ENCODE assay signal across 8 cellular contexts in genomic region chr2:96531872-96532505, GRCh38. TPM values are rescaled to one million over a fixed set of nuclear protein-coding genes. Genes with fewer than 3 reads are reported as not detected.
A peak's percentile ranks its signal among the peaks of the same experiment; 100 is the strongest.
DNase-seq lines count a peak whose midpoint lies in the region; ATAC-seq and TF ChIP-seq lines count a peak whose summit lies in the region.

No MANE protein-coding gene starts in this region.

- H2BK15ac ChIP-seq in mesenchymal stem cell (ENCODE audit: low read depth, poor library complexity, severe bottlenecking), result peak overlapping the region; percentile 52

- peak overlapping the region; percentile 12 for H3K4me3 ChIP-seq in endodermal cell (ENCODE audit: low read length)
- H3K4me3 ChIP-seq in mesenchymal stem cell (ENCODE audit: insufficient read depth in 1 of 2, low read depth in 1 of 2, low read length in 2 of 2), result peak overlapping the region in 1 of 2 experiments; percentile 49

- H3K27ac ChIP-seq in endodermal cell (ENCODE audit: low read depth, low read length) (peak overlapping the region; percentile 6), mesenchymal stem cell (ENCODE audit: low read length, poor library complexity, severe bottlenecking) (peak overlapping the region; percentile 35)

- H3K4ac ChIP-seq in mesenchymal stem cell (ENCODE audit: low read depth in 1 of 2, low read length in 2 of 2), result peak overlapping the region in 1 of 2 experiments; percentile 40

- H3K9me3 ChIP-seq in endodermal cell (ENCODE audit: control insufficient read depth, low read length), result no peaks in the 10 kb centered on the region
- no peaks in the 10 kb centered on the region for H3K9me3 ChIP-seq in mesenchymal stem cell (ENCODE audit: control insufficient read depth, low read length)

- H3K36me3 Mint-ChIP-seq in endodermal cell (ENCODE audit: low read depth), result no peaks in the 10 kb centered on the region

- H3K79me1 ChIP-seq in mesenchymal stem cell (replicated peaks; ENCODE audit: low read length, poor library complexity, severe bottlenecking), result no peaks in the 10 kb centered on the region

- peak overlapping the region; percentile 62 for H2AFZ ChIP-seq in mesenchymal stem cell (ENCODE audit: low read depth, low read length)

- no peak for ATAC-seq in HG03039 (IDR thresholded peaks at IDR 0.05; ENCODE audit: unreplicated experiment)

- peak overlapping the region in 1 of 2 experiments; percentile 88 for H3K18ac ChIP-seq in mesenchymal stem cell (ENCODE audit: low read depth in 1 of 2, low read length in 2 of 2)

- no peak overlapping the region for H3K23ac ChIP-seq in mesenchymal stem cell (ENCODE audit: low read length in 2 of 2)

- WGBS in endodermal cell (ENCODE audit: insufficient coverage in 1 of 2, insufficient read length in 1 of 2), 2 experiments, result 18 to 55% methylated on average over 4 to 23 of the region's 23 CpGs
- WGBS in mesenchymal stem cell, result 5% methylated on average over 17 of the region's 23 CpGs

- H2BK5ac ChIP-seq in mesenchymal stem cell (ENCODE audit: low read depth, low read length, poor library complexity, severe bottlenecking), result no peak overlapping the region

- no peaks in the 10 kb centered on the region for H3K36me3 ChIP-seq in endodermal cell (ENCODE audit: control insufficient read depth, insufficient read depth, low read length)
- H3K36me3 ChIP-seq in mesenchymal stem cell (ENCODE audit: control insufficient read depth in 1 of 2, insufficient read depth in 2 of 2, low read depth in 1 of 2, low read length in 2 of 2), result no peaks in the 10 kb centered on the region

- H3K14ac ChIP-seq in mesenchymal stem cell (ENCODE audit: low read length in 2 of 2), result peak overlapping the region in 1 of 2 experiments; percentile 49

- peak overlapping the region; percentile 21 for H2BK120ac ChIP-seq in mesenchymal stem cell (ENCODE audit: low read depth, low read length)

- TF ChIP-seq CTCF in GM10266 (IDR thresholded peaks at IDR 0.05; ENCODE audit: control insufficient read depth, insufficient read depth, low read depth, missing control alignments) (no peak), endodermal cell (conservative IDR thresholded peaks at IDR 0.05) (no peak)

- peak overlapping the region; percentile 83 for H4K91ac ChIP-seq in mesenchymal stem cell (ENCODE audit: low read length)

- H3K9ac ChIP-seq in endodermal cell (ENCODE audit: extremely low read depth, low read length, poor library complexity, severe bottlenecking) (no peak overlapping the region), mesenchymal stem cell (ENCODE audit: low read length) (peak overlapping the region; percentile 81)

- peaks cover 20% of the 10 kb centered on the region for H3K27me3 Mint-ChIP-seq in endodermal cell (ENCODE audit: insufficient read depth)

- DNase-seq in GM10266 (ENCODE audit: extremely low spot score), result peak; percentile 90
- DNase-seq in HPDE6-E6E7 (ENCODE audit: extremely low spot score), result peak; percentile 88
- peak; percentile 99 for DNase-seq in NOMO-1 treated with DMSO at 0.1 percent for 48 hours (lab: John Stamatoyannopoulos, UW; ENCODE audit: unreplicated experiment)
- peak; percentile 87 for DNase-seq in activated CD8-positive, alpha-beta memory T cell treated with anti-CD3 and anti-CD28 coated beads, Interleukin-2, amount 50 U/mL, for 4 hours
- DNase-seq in endodermal cell, result peak; percentile 87
- DNase-seq in mesenchymal stem cell, result peak; percentile 100
- DNase-seq in stimulated activated CD8-positive, alpha-beta memory T cell treated with anti-CD3 and anti-CD28 coated beads, Interleukin-12 subunit alpha, Interleukin-12 subunit beta, amount 100 ng/mL, for 1 hour (ENCODE audit: low read depth), result peak; percentile 83

- H4K8ac ChIP-seq in mesenchymal stem cell (ENCODE audit: low read length), result peak overlapping the region; percentile 90

- H2AK5ac ChIP-seq in mesenchymal stem cell (ENCODE audit: low read length, severe bottlenecking), result peak overlapping the region; percentile 84

- H3K4me3 Mint-ChIP-seq in endodermal cell, result peak overlapping the region; percentile 50

- H2BK12ac ChIP-seq in mesenchymal stem cell (ENCODE audit: low read length in 2 of 2), result peak overlapping the region in 1 of 2 experiments; percentile 93

- no peaks in the 10 kb centered on the region for H3K9me3 Mint-ChIP-seq in endodermal cell

- peak overlapping the region; percentile 62 for H3K4me2 ChIP-seq in mesenchymal stem cell (ENCODE audit: low read length, poor library complexity, severe bottlenecking)

- H3K27me3 ChIP-seq in endodermal cell (ENCODE audit: control insufficient read depth, insufficient read depth, low read length, poor library complexity, severe bottlenecking), result peaks cover 6% of the 10 kb centered on the region
- no peaks in the 10 kb centered on the region for H3K27me3 ChIP-seq in mesenchymal stem cell (ENCODE audit: control insufficient read depth in 1 of 2, insufficient read depth in 1 of 2, low read length in 2 of 2)

- no peak overlapping the region for H3K27ac Mint-ChIP-seq in endodermal cell

- H3K4me1 ChIP-seq in endodermal cell (ENCODE audit: control insufficient read depth, insufficient read depth, low read length), result no peaks in the 10 kb centered on the region
- H3K4me1 ChIP-seq in mesenchymal stem cell (ENCODE audit: control insufficient read depth, insufficient read depth, low read depth, low read length), result peaks cover 41% of the 10 kb centered on the region

- H3K4me1 Mint-ChIP-seq in endodermal cell, result peaks cover 3% of the 10 kb centered on the region

RNA-seq across cellular contexts. Expression of gene ARID5A, which starts 4.6 kb away (rescaled TPM):
- 1 to 10 TPM; 1.8 to 3.5 TPM for total RNA-seq in endodermal cell
- 6.4 TPM for polyA plus RNA-seq in endodermal cell (2013, experiment 1 of 2)
- polyA plus RNA-seq in endodermal cell (2013, experiment 2 of 2), result 6.9 TPM
- 4.0 TPM for polyA plus RNA-seq in mesenchymal stem cell (2013, experiment 1 of 2)
- 3.9 TPM for polyA plus RNA-seq in mesenchymal stem cell (2013, experiment 2 of 2)

RNA-seq across cellular contexts. Expression of gene NEURL3, which starts 26.8 kb away (rescaled TPM):
- total RNA-seq in endodermal cell, result not detected
- polyA plus RNA-seq in endodermal cell (2013, experiment 1 of 2), result not detected
- not detected for polyA plus RNA-seq in endodermal cell (2013, experiment 2 of 2)
- not detected for polyA plus RNA-seq in mesenchymal stem cell (2013, experiment 1 of 2)
- not detected for polyA plus RNA-seq in mesenchymal stem cell (2013, experiment 2 of 2)
